ENCODE assay signal across 1 cellular context in genomic region chr16:962901-963814, GRCh38.
TF ChIP-seq lines count a peak whose summit lies in the region.

No MANE protein-coding gene starts in this region.

TF ChIP-seq in WTC11, 78 proteins besides CTCF, POLR2A, EP300 and RAD21 (continued from another document):
- TF ChIP-seq TEAD1 (CRISPR knock-in tag; IDR thresholded peaks at IDR 0.05) (no peak), GTF2I (CRISPR knock-in tag; conservative IDR thresholded peaks at IDR 0.05) (no peak), ATF3 (CRISPR knock-in tag; conservative IDR thresholded peaks at IDR 0.05) (no peak)
TF ChIP-seq in WTC11: peak in this region for 0.
